ENCODE assay signal across 8 cellular contexts in genomic region chr10:9305018-9305655, GRCh38.
DNase-seq lines count a peak whose midpoint lies in the region; ATAC-seq and TF ChIP-seq lines count a peak whose summit lies in the region.

No MANE protein-coding gene starts in this region.

- H3K9me3 ChIP-seq in A673 (ENCODE audit: low read depth, low read length, poor library complexity, severe bottlenecking) = no peaks in the 10 kb centered on the region

- H3K4me3 ChIP-seq in A673 (ENCODE audit: low read depth, low read length, poor library complexity, severe bottlenecking) (no peak overlapping the region), coronary artery (no peak overlapping the region)

- H3K27ac ChIP-seq in A673 (ENCODE audit: low read depth, low read length, poor library complexity, severe bottlenecking) (no peak overlapping the region), RWPE1 (no peak overlapping the region), coronary artery (no peak overlapping the region)

- peak; percentile 64 for TF ChIP-seq CTCF in A673 (conservative IDR thresholded peaks at IDR 0.05; ENCODE audit: low read depth, low read length)
- peak; percentile 62 for TF ChIP-seq CTCF in RWPE1 (conservative IDR thresholded peaks at IDR 0.05; ENCODE audit: low read depth)
- no peak for TF ChIP-seq CTCF in coronary artery (IDR thresholded peaks at IDR 0.05)

- no TSS peak for BruUV-seq in A673 (replicated peaks; lab: Mats Ljungman, UMichigan)

- peak; percentile 27 for DNase-seq in A673 (ENCODE audit: low spot score)
- peak; percentile 25 for DNase-seq in RWPE1 (ENCODE audit: low spot score)
- DNase-seq in foreskin melanocyte = peak; percentile 14
- DNase-seq in coronary artery (ENCODE audit: low spot score) = no peak
- no peak for DNase-seq in cortex of kidney (lab: John Stamatoyannopoulos, UW)

- H3K36me3 ChIP-seq in A673 (ENCODE audit: insufficient read depth, low read length, poor library complexity, severe bottlenecking) = no peaks in the 10 kb centered on the region

- H3K27me3 ChIP-seq in A673 (replicated peaks; ENCODE audit: insufficient read depth, low read depth, low read length, poor library complexity) = peaks cover 2% of the 10 kb centered on the region

- POLR2A ChIA-PET in A673 (lab: Charles Lee; ENCODE audit: low non-redundant PET) (no interaction called here), RWPE1 (lab: Yijun Ruan, JAX; ENCODE audit: low non-redundant PET) (no interaction called here)

- ATAC-seq in GM18520 (IDR thresholded peaks at IDR 0.05; ENCODE audit: unreplicated experiment) (peak; percentile 39), HG03521 (IDR thresholded peaks at IDR 0.05; ENCODE audit: unreplicated experiment) (no peak), GM19328 (IDR thresholded peaks at IDR 0.05; ENCODE audit: unreplicated experiment) (no peak)

- intact Hi-C loops in A673 (cut with micrococcal nuclease; ENCODE audit: unreplicated experiment) = loop anchor here (2.0 kb wide), 1 partner anchor 1548 kb away; no protein-coding TSS in a partner anchor

- CTCF ChIA-PET in A673 (lab: Charles Lee) (no interaction called here), RWPE1 (lab: Yijun Ruan, JAX) (interaction anchor here (0.7 to 0.8 kb wide), 5 partner anchors 32 to 1776 kb away, joined by 3 to 6 read pairs (median 4); no protein-coding TSS in a partner anchor)

- H3K4me1 ChIP-seq in A673 (ENCODE audit: insufficient read depth, low read length, poor library complexity, severe bottlenecking) = no peaks in the 10 kb centered on the region

Comparison
In these comparisons a context has a peak if more than half of its experiments do, and no peak if none do; other contexts are left out.
1. DNase-seq: peak in A673 (single experiment), RWPE1 (single experiment) and foreskin melanocyte (single experiment); none in coronary artery (single experiment) and cortex of kidney (single experiment).